1 cellular context compared by ENCODE assay signal in genomic region chr21:26120833-26121232, GRCh38.
TF ChIP-seq lines count a peak whose summit lies in the region.

No MANE protein-coding gene starts in this region.

TF ChIP-seq in IMR-90, 13 proteins besides CTCF, POLR2A, EP300 and RAD21:
- TF ChIP-seq CEBPB (IDR thresholded peaks at IDR 0.05; ENCODE audit: low read depth, low read length) (peak; percentile 22; the same call in 1 of the 2 replicates), NFE2L2 (IDR thresholded peaks at IDR 0.05; ENCODE audit: low read depth, low read length) (no peak)
